Comparison of ENCODE assay signal across 10 cellular contexts in genomic region chr2:69764286-69765058, GRCh38. TPM values are rescaled to one million over a fixed set of nuclear protein-coding genes. Genes with fewer than 3 reads are reported as not detected.
DNase-seq lines count a peak whose midpoint lies in the region; ATAC-seq and TF ChIP-seq lines count a peak whose summit lies in the region.
"Had no signal": no experiment of that assay in that cellular context is flagged by ENCODE, and none has a peak within 500 bp of the region (broad histone marks: within the 10 kb centered on the region; RNA-seq: fewer than 3 reads in every experiment).

No MANE protein-coding gene starts in this region.

- no peaks in the 10 kb centered on the region for H3K27me3 ChIP-seq in Caco-2 (replicated peaks; ENCODE audit: control insufficient read depth, insufficient read depth, low read length)
- H3K27me3 ChIP-seq: foreskin keratinocyte had no signal

- H3K9me3 ChIP-seq in Caco-2, result no peaks in the 10 kb centered on the region

- H3K36me3 Mint-ChIP-seq in Caco-2 (ENCODE audit: insufficient read depth, unreplicated experiment), result peaks cover 28% of the 10 kb centered on the region
- H3K36me3 Mint-ChIP-seq in activated naive CD8-positive, alpha-beta T cell treated with anti-CD3 and anti-CD28 coated beads, Interleukin-2, amount 50 U/mL, for 24 hours (ENCODE audit: low read depth), result no peaks in the 10 kb centered on the region
- no peaks in the 10 kb centered on the region for H3K36me3 Mint-ChIP-seq in natural killer cell treated with Interleukin-12 subunit alpha and Interleukin-12 subunit beta and Interleukin-15 and Interleukin-18, amount 100 ng/mL, for 72 hours

- peaks cover 47% of the 10 kb centered on the region for H3K4me1 ChIP-seq in Caco-2

- no peaks in the 10 kb centered on the region for H3K9me3 Mint-ChIP-seq in Caco-2 (ENCODE audit: unreplicated experiment)
- no peaks in the 10 kb centered on the region for H3K9me3 Mint-ChIP-seq in activated naive CD8-positive, alpha-beta T cell treated with anti-CD3 and anti-CD28 coated beads, Interleukin-2, amount 50 U/mL, for 24 hours
- no peaks in the 10 kb centered on the region for H3K9me3 Mint-ChIP-seq in natural killer cell treated with Interleukin-12 subunit alpha and Interleukin-12 subunit beta and Interleukin-15 and Interleukin-18, amount 100 ng/mL, for 72 hours

- BruUV-seq in Caco-2 (replicated peaks; lab: Mats Ljungman, UMichigan), result TSS peak; percentile 13

- peaks cover 54% of the 10 kb centered on the region for H3K4me1 Mint-ChIP-seq in Caco-2 (ENCODE audit: low read depth, unreplicated experiment)
- H3K4me1 Mint-ChIP-seq in activated naive CD8-positive, alpha-beta T cell treated with anti-CD3 and anti-CD28 coated beads, Interleukin-2, amount 50 U/mL, for 24 hours, result peaks cover 42% of the 10 kb centered on the region
- peaks cover 40 to 46% of the 10 kb centered on the region in 2 donors for H3K4me1 Mint-ChIP-seq in natural killer cell treated with Interleukin-12 subunit alpha and Interleukin-12 subunit beta and Interleukin-15 and Interleukin-18, amount 100 ng/mL, for 72 hours (ENCODE audit: low read depth in 2 of 2)

- CTCF ChIA-PET in Caco-2 (lab: Charles Lee), result no interaction called here

- peak; percentile 62 for ATAC-seq in GM21390 (IDR thresholded peaks at IDR 0.05; ENCODE audit: unreplicated experiment)
- ATAC-seq in activated naive CD8-positive, alpha-beta T cell treated with anti-CD3 and anti-CD28 coated beads, Interleukin-2, amount 50 U/mL, for 24 hours, result peak; percentile 69
- ATAC-seq in natural killer cell treated with Interleukin-12 subunit alpha and Interleukin-12 subunit beta and Interleukin-15 and Interleukin-18, amount 100 ng/mL, for 72 hours, result peak in 1 of 2 donors; percentile 46
- no peak for ATAC-seq in HG03108 (IDR thresholded peaks at IDR 0.05; ENCODE audit: unreplicated experiment)
- no peak for ATAC-seq in HG02588 (IDR thresholded peaks at IDR 0.05; ENCODE audit: unreplicated experiment)
- ATAC-seq in GM18867 (IDR thresholded peaks at IDR 0.05; ENCODE audit: unreplicated experiment), result no peak
- ATAC-seq: foreskin keratinocyte had no signal

- POLR2A ChIA-PET in Caco-2 (lab: Charles Lee), result no interaction called here

- DNase-seq in Caco-2 (peak; percentile 76 to 79), NOMO-1 (lab: John Stamatoyannopoulos, UW; ENCODE audit: unreplicated experiment in 2 of 2) (no peak)
- DNase-seq in activated naive CD8-positive, alpha-beta T cell treated with anti-CD3 and anti-CD28 coated beads, Interleukin-2, amount 50 U/mL, for 24 hours, result no peak
- DNase-seq in natural killer cell treated with Interleukin-12 subunit alpha and Interleukin-12 subunit beta and Interleukin-15 and Interleukin-18, amount 100 ng/mL, for 72 hours (ENCODE audit: low spot score), result no peak
- DNase-seq: foreskin keratinocyte, NCI-H1930 had no signal

- peak overlapping the region; percentile 42 for H3K4me3 Mint-ChIP-seq in Caco-2 (ENCODE audit: unreplicated experiment)
- H3K4me3 Mint-ChIP-seq in activated naive CD8-positive, alpha-beta T cell treated with anti-CD3 and anti-CD28 coated beads, Interleukin-2, amount 50 U/mL, for 24 hours, result no peak overlapping the region
- peak overlapping the region; percentile 58 for H3K4me3 Mint-ChIP-seq in natural killer cell treated with Interleukin-12 subunit alpha and Interleukin-12 subunit beta and Interleukin-15 and Interleukin-18, amount 100 ng/mL, for 72 hours

- no peak overlapping the region for H3K4me3 ChIP-seq in Caco-2 (ENCODE audit: low read depth, low read length)

- H3K27me3 Mint-ChIP-seq in Caco-2 (ENCODE audit: insufficient read depth, unreplicated experiment), result no peaks in the 10 kb centered on the region
- no peaks in the 10 kb centered on the region for H3K27me3 Mint-ChIP-seq in activated naive CD8-positive, alpha-beta T cell treated with anti-CD3 and anti-CD28 coated beads, Interleukin-2, amount 50 U/mL, for 24 hours
- H3K27me3 Mint-ChIP-seq in natural killer cell treated with Interleukin-12 subunit alpha and Interleukin-12 subunit beta and Interleukin-15 and Interleukin-18, amount 100 ng/mL, for 72 hours, result no peaks in the 10 kb centered on the region

- H3K36me3 ChIP-seq in Caco-2 (ENCODE audit: control insufficient read depth, insufficient read depth, low read length), result peaks cover 8% of the 10 kb centered on the region

- TF ChIP-seq CTCF in Caco-2 (IDR thresholded peaks at IDR 0.05; ENCODE audit: insufficient read depth in 1 of 2, low read depth in 1 of 2, low read length in 1 of 2, severe bottlenecking in 1 of 2, unreplicated experiment in 1 of 2), result no peak

- intact Hi-C loops in Caco-2 (cut with micrococcal nuclease; ENCODE audit: unreplicated experiment), result loop anchor here (1.0 to 2.0 kb wide), 5 partner anchors 17 to 53 kb away; partner anchors contain the start of gene ANXA4

- H3K27ac Mint-ChIP-seq in Caco-2 (ENCODE audit: unreplicated experiment), result peak overlapping the region; percentile 17
- H3K27ac Mint-ChIP-seq in activated naive CD8-positive, alpha-beta T cell treated with anti-CD3 and anti-CD28 coated beads, Interleukin-2, amount 50 U/mL, for 24 hours, result peak overlapping the region; percentile 34
- peak overlapping the region; percentile 64 to 67 for H3K27ac Mint-ChIP-seq in natural killer cell treated with Interleukin-12 subunit alpha and Interleukin-12 subunit beta and Interleukin-15 and Interleukin-18, amount 100 ng/mL, for 72 hours

RNA-seq across cellular contexts. Expression of gene ANXA4, which starts 22.5 kb away (rescaled TPM):
- 90.8 and 92.0 TPM in 2 replicates for total RNA-seq in Caco-2 (2022)
- 10 to 100 TPM; 15.2 to 21.7 TPM for total RNA-seq in natural killer cell treated with Interleukin-12 subunit alpha and Interleukin-12 subunit beta and Interleukin-15 and Interleukin-18, amount 100 ng/mL, for 72 hours

Comparison
In these comparisons a context has a peak if more than half of its experiments do, and no peak if none do; other contexts are left out.
1. DNase-seq: peak in Caco-2 (2 of 2); none in activated naive CD8-positive, alpha-beta T cell treated with anti-CD3 and anti-CD28 coated beads, Interleukin-2, amount 50 U/mL, for 24 hours (single experiment), natural killer cell treated with Interleukin-12 subunit alpha and Interleukin-12 subunit beta and Interleukin-15 and Interleukin-18, amount 100 ng/mL, for 72 hours (single experiment) and NOMO-1 (0 of 2).
2. ATAC-seq: peak in GM21390 (single experiment) and activated naive CD8-positive, alpha-beta T cell treated with anti-CD3 and anti-CD28 coated beads, Interleukin-2, amount 50 U/mL, for 24 hours (single experiment); none in HG03108 (single experiment), HG02588 (single experiment) and GM18867 (single experiment).
3. Peak in every context shown above with its lines, with median percentiles within 50 percentile points of each other: H3K27ac Mint-ChIP-seq.